1 cellular context compared by ENCODE assay signal in genomic region chr17:38605852-38606645, GRCh38.
A peak's percentile ranks its signal among the peaks of the same experiment; 100 is the strongest.
TF ChIP-seq lines count a peak whose summit lies in the region.

Gene SRCIN1 (minus strand): TSS chr17:38605952. CDS start chr17:38605705, 247 bp downstream.

TF ChIP-seq in GM12878, 131 proteins besides CTCF, POLR2A, EP300 and RAD21 (continued from another document):
- TF ChIP-seq ZNF592 (IDR thresholded peaks at IDR 0.05) (peak; percentile 89), CREB1 (IDR thresholded peaks at IDR 0.05; ENCODE audit: low read depth) (0 out of 2 replicates have a peak, but pooled peaks have one; percentile 6), RCOR1 (conservative IDR thresholded peaks at IDR 0.05; ENCODE audit: low read depth, low read length) (0 out of 2 replicates have a peak, but pooled peaks have one; percentile 45), BHLHE40 (IDR thresholded peaks at IDR 0.05; ENCODE audit: borderline replicate concordance in 1 of 2, low read depth in 2 of 2, low read length in 1 of 2) (peak in 1 of 2 experiments; percentile 36; a peak in 2 of 4 replicates), RFX5 (IDR thresholded peaks at IDR 0.05; ENCODE audit: low read depth, low read length) (no peak), USF1 (IDR thresholded peaks at IDR 0.05; ENCODE audit: borderline replicate concordance, extremely low read length, insufficient read depth, low read depth, low read length) (no peak), NR2C1 (IDR thresholded peaks at IDR 0.05) (peak; percentile 21; the same call in 1 of the 2 replicates), NR2F1 (conservative IDR thresholded peaks at IDR 0.05) (peak; percentile 77), GATAD2B (conservative IDR thresholded peaks at IDR 0.05; ENCODE audit: low read depth) (peak; percentile 68), WRNIP1 (IDR thresholded peaks at IDR 0.05; ENCODE audit: borderline replicate concordance, low read depth, low read length) (no peak), SMC3 (IDR thresholded peaks at IDR 0.05; ENCODE audit: borderline replicate concordance, low read length) (peak; percentile 59; the same call in 1 of the 2 replicates), DPF2 (IDR thresholded peaks at IDR 0.05) (peak; percentile 71), RB1 (IDR thresholded peaks at IDR 0.05; ENCODE audit: borderline replicate concordance) (0 out of 2 replicates have a peak, but pooled peaks have one; percentile 30), ZNF24 (IDR thresholded peaks at IDR 0.05) (0 out of 2 replicates have a peak, but pooled peaks have one; percentile 21), ATF7 (IDR thresholded peaks at IDR 0.05; ENCODE audit: low read depth) (no peak), POLR2AphosphoS5 (IDR thresholded peaks at IDR 0.05; ENCODE audit: low read length) (0 out of 2 replicates have a peak, but pooled peaks have one; percentile 23), EGR1 (IDR thresholded peaks at IDR 0.05; ENCODE audit: borderline replicate concordance in 1 of 2, low read depth in 2 of 2, low read length in 2 of 2) (peak in 1 of 2 experiments; percentile 98; a peak in 2 of 3 replicates)
